In the genomic region with DNA sequence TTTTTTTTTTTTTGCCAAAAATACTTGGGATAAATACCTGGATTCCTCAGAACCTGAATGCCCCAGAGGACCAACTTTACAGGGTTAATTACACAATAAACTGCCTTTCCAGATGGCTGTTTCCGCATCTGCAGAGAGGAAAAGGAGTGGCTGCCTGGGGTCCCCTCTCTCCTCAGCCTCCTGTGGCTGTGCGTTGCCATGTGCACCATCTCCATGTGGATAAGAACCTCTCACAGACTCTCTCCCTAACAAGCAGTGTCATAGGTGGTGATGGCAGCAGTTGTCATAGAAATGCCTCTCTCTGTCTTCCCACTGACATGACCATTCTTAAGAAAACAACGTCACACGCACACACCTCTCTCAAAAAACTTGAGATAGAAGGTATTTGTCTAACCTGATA, we compare ENCODE assay signal across 22 cellular contexts.
"Had no signal": no experiment of that assay in that cellular context is flagged by ENCODE, and none has a peak within 500 bp of the region (broad histone marks: within the 10 kb centered on the region; RNA-seq: fewer than 3 reads in every experiment).

No MANE protein-coding gene starts in this region.

- H3K36me3 ChIP-seq: left ventricle myocardium inferior, uterus had no signal

- H3K27ac ChIP-seq: hepatocyte, left ventricle myocardium inferior, testis, uterus had no signal

- H3K9me3 ChIP-seq: testis, uterus had no signal

- H3K4me3 ChIP-seq: hepatocyte, left ventricle myocardium inferior, testis, uterus had no signal

- H3K79me2 ChIP-seq: hepatocyte had no signal

- H3K4me1 ChIP-seq: left ventricle myocardium inferior, testis, uterus had no signal

- ATAC-seq: effector memory CD8-positive, alpha-beta T cell; esophagus mucosa; naive thymus-derived CD8-positive, alpha-beta T cell had no signal

- H3K27me3 ChIP-seq: testis, uterus had no signal

- H3K4me2 ChIP-seq: hepatocyte had no signal

- DNase-seq: activated CD4-positive, alpha-beta T cell treated with anti-CD3 and anti-CD28 coated beads for 1 hour; activated CD8-positive, alpha-beta memory T cell treated with anti-CD3 and anti-CD28 coated beads, Interleukin-2, amount 50 U/mL, for 48 hours; activated naive CD4-positive, alpha-beta T cell treated with Interleukin-2 at 50 U/mL for 16 hours; activated naive CD8-positive, alpha-beta T cell treated with anti-CD3 and anti-CD28 coated beads for 36 hours; activated T-cell treated with anti-CD3 and anti-CD28 coated beads, Interleukin-2, amount 50 U/mL, for 48 hours; central memory CD4-positive, alpha-beta T cell; effector memory CD8-positive, alpha-beta T cell; foreskin melanocyte; glutamatergic neuron; immature natural killer cell; kidney glomerular epithelial cell; left ventricle myocardium inferior; mammary epithelial cell; naive thymus-derived CD8-positive, alpha-beta T cell; retina; stimulated activated CD4-positive, alpha-beta T cell treated with anti-CD3 and anti-CD28 coated beads, Interleukin-2, amount 100 ng/mL, for 48 hours; stimulated activated naive CD4-positive, alpha-beta T cell; testis; trophoblast cell; uterus had no signal

- H2AFZ ChIP-seq: hepatocyte had no signal
